Comparison of ENCODE assay signal across 1 cellular context in the genomic region with DNA sequence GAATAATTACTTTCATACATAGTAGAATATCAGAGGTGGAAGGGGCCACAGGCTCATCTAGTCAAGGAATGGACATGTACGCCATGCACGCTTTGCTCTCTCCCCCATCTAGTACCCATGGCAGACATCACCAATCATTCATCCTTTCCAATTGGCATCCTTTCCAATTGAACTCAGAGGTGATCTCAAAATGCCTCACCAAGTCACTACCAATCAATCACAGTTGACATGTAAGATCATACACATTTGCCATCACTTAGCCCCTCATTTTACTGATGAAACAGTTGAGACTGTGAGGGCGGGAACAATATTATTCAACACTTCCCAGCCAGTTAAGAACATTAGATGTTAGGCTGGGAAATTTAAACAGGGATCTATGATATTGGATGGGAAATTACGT.
TF ChIP-seq lines count a peak whose summit lies in the region.

No MANE protein-coding gene starts in this region.

TF ChIP-seq in GM23338, 12 proteins besides CTCF, POLR2A, EP300 and RAD21 (continued from another document):
- TF ChIP-seq, protein P1, sequence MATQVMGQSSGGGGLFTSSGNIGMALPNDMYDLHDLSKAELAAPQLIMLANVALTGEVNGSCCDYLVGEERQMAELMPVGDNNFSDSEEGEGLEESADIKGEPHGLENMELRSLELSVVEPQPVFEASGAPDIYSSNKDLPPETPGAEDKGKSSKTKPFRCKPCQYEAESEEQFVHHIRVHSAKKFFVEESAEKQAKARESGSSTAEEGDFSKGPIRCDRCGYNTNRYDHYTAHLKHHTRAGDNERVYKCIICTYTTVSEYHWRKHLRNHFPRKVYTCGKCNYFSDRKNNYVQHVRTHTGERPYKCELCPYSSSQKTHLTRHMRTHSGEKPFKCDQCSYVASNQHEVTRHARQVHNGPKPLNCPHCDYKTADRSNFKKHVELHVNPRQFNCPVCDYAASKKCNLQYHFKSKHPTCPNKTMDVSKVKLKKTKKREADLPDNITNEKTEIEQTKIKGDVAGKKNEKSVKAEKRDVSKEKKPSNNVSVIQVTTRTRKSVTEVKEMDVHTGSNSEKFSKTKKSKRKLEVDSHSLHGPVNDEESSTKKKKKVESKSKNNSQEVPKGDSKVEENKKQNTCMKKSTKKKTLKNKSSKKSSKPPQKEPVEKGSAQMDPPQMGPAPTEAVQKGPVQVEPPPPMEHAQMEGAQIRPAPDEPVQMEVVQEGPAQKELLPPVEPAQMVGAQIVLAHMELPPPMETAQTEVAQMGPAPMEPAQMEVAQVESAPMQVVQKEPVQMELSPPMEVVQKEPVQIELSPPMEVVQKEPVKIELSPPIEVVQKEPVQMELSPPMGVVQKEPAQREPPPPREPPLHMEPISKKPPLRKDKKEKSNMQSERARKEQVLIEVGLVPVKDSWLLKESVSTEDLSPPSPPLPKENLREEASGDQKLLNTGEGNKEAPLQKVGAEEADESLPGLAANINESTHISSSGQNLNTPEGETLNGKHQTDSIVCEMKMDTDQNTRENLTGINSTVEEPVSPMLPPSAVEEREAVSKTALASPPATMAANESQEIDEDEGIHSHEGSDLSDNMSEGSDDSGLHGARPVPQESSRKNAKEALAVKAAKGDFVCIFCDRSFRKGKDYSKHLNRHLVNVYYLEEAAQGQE (IDR thresholded peaks at IDR 0.05; ENCODE audit: unreplicated experiment), result no peak
- no peak for TF ChIP-seq ZNF331 (CRISPR knock-in tag; IDR thresholded peaks at IDR 0.05; ENCODE audit: low read depth)
- TF ChIP-seq CREB1 (CRISPR knock-in tag; IDR thresholded peaks at IDR 0.05; ENCODE audit: low read depth), result no peak
- TF ChIP-seq ZNF114 (CRISPR knock-in tag; IDR thresholded peaks at IDR 0.05), result no peak; the same call in 1 of the 2 replicates
- TF ChIP-seq, protein P2, sequence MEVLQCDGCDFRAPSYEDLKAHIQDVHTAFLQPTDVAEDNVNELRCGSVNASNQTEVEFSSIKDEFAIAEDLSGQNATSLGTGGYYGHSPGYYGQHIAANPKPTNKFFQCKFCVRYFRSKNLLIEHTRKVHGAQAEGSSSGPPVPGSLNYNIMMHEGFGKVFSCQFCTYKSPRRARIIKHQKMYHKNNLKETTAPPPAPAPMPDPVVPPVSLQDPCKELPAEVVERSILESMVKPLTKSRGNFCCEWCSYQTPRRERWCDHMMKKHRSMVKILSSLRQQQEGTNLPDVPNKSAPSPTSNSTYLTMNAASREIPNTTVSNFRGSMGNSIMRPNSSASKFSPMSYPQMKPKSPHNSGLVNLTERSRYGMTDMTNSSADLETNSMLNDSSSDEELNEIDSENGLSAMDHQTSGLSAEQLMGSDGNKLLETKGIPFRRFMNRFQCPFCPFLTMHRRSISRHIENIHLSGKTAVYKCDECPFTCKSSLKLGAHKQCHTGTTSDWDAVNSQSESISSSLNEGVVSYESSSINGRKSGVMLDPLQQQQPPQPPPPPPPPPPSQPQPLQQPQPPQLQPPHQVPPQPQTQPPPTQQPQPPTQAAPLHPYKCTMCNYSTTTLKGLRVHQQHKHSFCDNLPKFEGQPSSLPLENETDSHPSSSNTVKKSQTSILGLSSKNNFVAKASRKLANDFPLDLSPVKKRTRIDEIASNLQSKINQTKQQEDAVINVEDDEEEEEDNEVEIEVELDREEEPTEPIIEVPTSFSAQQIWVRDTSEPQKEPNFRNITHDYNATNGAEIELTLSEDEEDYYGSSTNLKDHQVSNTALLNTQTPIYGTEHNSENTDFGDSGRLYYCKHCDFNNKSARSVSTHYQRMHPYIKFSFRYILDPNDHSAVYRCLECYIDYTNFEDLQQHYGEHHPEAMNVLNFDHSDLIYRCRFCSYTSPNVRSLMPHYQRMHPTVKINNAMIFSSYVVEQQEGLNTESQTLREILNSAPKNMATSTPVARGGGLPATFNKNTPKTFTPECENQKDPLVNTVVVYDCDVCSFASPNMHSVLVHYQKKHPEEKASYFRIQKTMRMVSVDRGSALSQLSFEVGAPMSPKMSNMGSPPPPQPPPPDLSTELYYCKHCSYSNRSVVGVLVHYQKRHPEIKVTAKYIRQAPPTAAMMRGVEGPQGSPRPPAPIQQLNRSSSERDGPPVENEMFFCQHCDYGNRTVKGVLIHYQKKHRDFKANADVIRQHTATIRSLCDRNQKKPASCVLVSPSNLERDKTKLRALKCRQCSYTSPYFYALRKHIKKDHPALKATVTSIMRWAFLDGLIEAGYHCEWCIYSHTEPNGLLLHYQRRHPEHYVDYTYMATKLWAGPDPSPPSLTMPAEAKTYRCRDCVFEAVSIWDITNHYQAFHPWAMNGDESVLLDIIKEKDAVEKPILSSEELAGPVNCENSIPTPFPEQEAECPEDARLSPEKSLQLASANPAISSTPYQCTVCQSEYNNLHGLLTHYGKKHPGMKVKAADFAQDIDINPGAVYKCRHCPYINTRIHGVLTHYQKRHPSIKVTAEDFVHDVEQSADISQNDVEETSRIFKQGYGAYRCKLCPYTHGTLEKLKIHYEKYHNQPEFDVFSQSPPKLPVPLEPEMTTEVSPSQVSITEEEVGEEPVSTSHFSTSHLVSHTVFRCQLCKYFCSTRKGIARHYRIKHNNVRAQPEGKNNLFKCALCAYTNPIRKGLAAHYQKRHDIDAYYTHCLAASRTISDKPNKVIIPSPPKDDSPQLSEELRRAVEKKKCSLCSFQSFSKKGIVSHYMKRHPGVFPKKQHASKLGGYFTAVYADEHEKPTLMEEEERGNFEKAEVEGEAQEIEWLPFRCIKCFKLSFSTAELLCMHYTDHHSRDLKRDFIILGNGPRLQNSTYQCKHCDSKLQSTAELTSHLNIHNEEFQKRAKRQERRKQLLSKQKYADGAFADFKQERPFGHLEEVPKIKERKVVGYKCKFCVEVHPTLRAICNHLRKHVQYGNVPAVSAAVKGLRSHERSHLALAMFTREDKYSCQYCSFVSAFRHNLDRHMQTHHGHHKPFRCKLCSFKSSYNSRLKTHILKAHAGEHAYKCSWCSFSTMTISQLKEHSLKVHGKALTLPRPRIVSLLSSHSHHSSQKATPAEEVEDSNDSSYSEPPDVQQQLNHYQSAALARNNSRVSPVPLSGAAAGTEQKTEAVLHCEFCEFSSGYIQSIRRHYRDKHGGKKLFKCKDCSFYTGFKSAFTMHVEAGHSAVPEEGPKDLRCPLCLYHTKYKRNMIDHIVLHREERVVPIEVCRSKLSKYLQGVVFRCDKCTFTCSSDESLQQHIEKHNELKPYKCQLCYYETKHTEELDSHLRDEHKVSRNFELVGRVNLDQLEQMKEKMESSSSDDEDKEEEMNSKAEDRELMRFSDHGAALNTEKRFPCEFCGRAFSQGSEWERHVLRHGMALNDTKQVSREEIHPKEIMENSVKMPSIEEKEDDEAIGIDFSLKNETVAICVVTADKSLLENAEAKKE (CRISPR knock-in tag; IDR thresholded peaks at IDR 0.05), result no peak
- no peak for TF ChIP-seq EZH2 (IDR thresholded peaks at IDR 0.05; ENCODE audit: low read depth, unreplicated experiment)
